In genomic region chr9:125529589-125530515, GRCh38 we compare ENCODE assay signal across 8 cellular contexts.
A peak's percentile ranks its signal among the peaks of the same experiment; 100 is the strongest.
DNase-seq lines count a peak whose midpoint lies in the region; ATAC-seq and TF ChIP-seq lines count a peak whose summit lies in the region.

No MANE protein-coding gene starts in this region.

- no peaks in the 10 kb centered on the region for H3K27me3 Mint-ChIP-seq in natural killer cell (ENCODE audit: low read depth in 2 of 2)

- no peaks in the 10 kb centered on the region for H3K36me3 Mint-ChIP-seq in natural killer cell

- DNase-seq in NOMO-1 treated with DMSO at 0.1 percent for 48 hours (lab: John Stamatoyannopoulos, UW; ENCODE audit: unreplicated experiment) = peak; percentile 79
- no peak for DNase-seq in natural killer cell
- DNase-seq in 8988T = no peak
- DNase-seq in activated effector memory CD4-positive, alpha-beta T cell treated with Interleukin-2 at 50 U/mL for 16 hours = no peak
- DNase-seq in NCI-H2029 (lab: John Stamatoyannopoulos, UW) = no peak
- DNase-seq in foreskin melanocyte = no peak

- intact Hi-C loops in natural killer cell (cut with micrococcal nuclease) = no loop called here

- H3K27ac Mint-ChIP-seq in natural killer cell = peak overlapping the region; percentile 74

- ATAC-seq in GM18868 (IDR thresholded peaks at IDR 0.05; ENCODE audit: unreplicated experiment) (peak; percentile 68), HG02642 (IDR thresholded peaks at IDR 0.05; ENCODE audit: poor library complexity, unreplicated experiment) (peak; percentile 57), natural killer cell (peak in 1 of 3 donors; percentile 44)

- H3K4me1 Mint-ChIP-seq in natural killer cell = peaks cover 34 to 42% of the 10 kb centered on the region in 2 donors

- H3K9me3 Mint-ChIP-seq in natural killer cell = no peaks in the 10 kb centered on the region

- no peak for TF ChIP-seq CTCF in natural killer cell (IDR thresholded peaks at IDR 0.05)

- H3K4me3 Mint-ChIP-seq in natural killer cell = no peak overlapping the region
